25 cellular contexts compared by ENCODE assay signal in genomic region chr7:116788542-116789197, GRCh38.
"Had no signal": no experiment of that assay in that cellular context is flagged by ENCODE, and none has a peak within 500 bp of the region (broad histone marks: within the 10 kb centered on the region; RNA-seq: fewer than 3 reads in every experiment).

No MANE protein-coding gene starts in this region.

- H3K4me1 Mint-ChIP-seq: central memory CD8-positive, alpha-beta T cell; naive thymus-derived CD8-positive, alpha-beta T cell; neural progenitor cell; stimulated activated memory B cell treated with anti-CD40 and anti-IgM and Interleukin-4, amounts not matched to agents 10 μg/mL and 1 μg/mL and 100 μg/mL, for 72 hours had no signal

- H3K27me3 Mint-ChIP-seq: activated naive CD8-positive, alpha-beta T cell; stimulated activated memory B cell treated with anti-CD40 and anti-IgM and Interleukin-4, amounts not matched to agents 10 μg/mL and 1 μg/mL and 100 μg/mL, for 72 hours had no signal

- H3K4me3 Mint-ChIP-seq: activated naive CD8-positive, alpha-beta T cell; activated T-cell treated with anti-CD3 and anti-CD28 coated beads, Interleukin-2, amount 50 U/mL, for 4 hours; central memory CD8-positive, alpha-beta T cell; naive thymus-derived CD8-positive, alpha-beta T cell; neural progenitor cell; stimulated activated memory B cell treated with anti-CD40 and anti-IgM and Interleukin-4, amounts not matched to agents 10 μg/mL and 1 μg/mL and 100 μg/mL, for 72 hours had no signal

- ATAC-seq: activated T-cell treated with anti-CD3 and anti-CD28 coated beads, Interleukin-2, amount 50 U/mL, for 4 hours; naive thymus-derived CD8-positive, alpha-beta T cell; sciatic nerve; stimulated activated memory B cell treated with anti-CD40 and anti-IgM and Interleukin-4, amounts not matched to agents 10 μg/mL and 1 μg/mL and 100 μg/mL, for 72 hours had no signal

- H3K4me1 ChIP-seq: adrenal gland, breast epithelium, colonic mucosa, testis had no signal

- H3K27ac ChIP-seq: adrenal gland, breast epithelium, colonic mucosa, neural progenitor cell, testis had no signal

- DNase-seq: activated CD4-positive, alpha-beta T cell treated with anti-CD3 and anti-CD28 coated beads for 4 hours; activated CD4-positive, alpha-beta T cell treated with anti-CD3 and anti-CD28 coated beads, Interleukin-2, amount 50 U/mL, for 48 hours; activated CD4-positive, CD25-positive, alpha-beta regulatory T cell; activated CD8-positive, alpha-beta memory T cell treated with anti-CD3 and anti-CD28 coated beads, Interleukin-2, amount 50 U/mL, for 48 hours; activated naive CD4-positive, alpha-beta T cell; activated T-cell treated with anti-CD3 and anti-CD28 coated beads, Interleukin-2, amount 50 U/mL, for 4 hours; adrenal gland; colonic mucosa; dorsolateral prefrontal cortex; glutamatergic neuron; hippocampal formation; naive thymus-derived CD8-positive, alpha-beta T cell; posterior cingulate gyrus; small intestine; stimulated activated CD4-positive, alpha-beta T cell treated with anti-CD3 and anti-CD28 coated beads, Interleukin-2, amount 100 ng/mL, for 24 hours; T-helper 9 cell; testis had no signal

- H3K27me3 ChIP-seq: adrenal gland, breast epithelium, colonic mucosa, dorsolateral prefrontal cortex, neural progenitor cell, testis had no signal

- H3K36me3 Mint-ChIP-seq: activated naive CD8-positive, alpha-beta T cell; naive thymus-derived CD8-positive, alpha-beta T cell; neural progenitor cell; stimulated activated memory B cell treated with anti-CD40 and anti-IgM and Interleukin-4, amounts not matched to agents 10 μg/mL and 1 μg/mL and 100 μg/mL, for 72 hours had no signal

- H3K9me3 ChIP-seq: adrenal gland, breast epithelium, colonic mucosa, testis had no signal

- H3K36me3 ChIP-seq: adrenal gland, breast epithelium, colonic mucosa, neural progenitor cell had no signal

- H3K9me3 Mint-ChIP-seq: activated T-cell treated with anti-CD3 and anti-CD28 coated beads, Interleukin-2, amount 50 U/mL, for 4 hours; activated T-helper 2 cell treated with anti-CD3 and anti-CD28 coated beads, Interferon-gamma antibody, Interleukin-2, Interleukin-4, amounts not matched to agents 10 μg/mL and 5 μg/mL and 100 μg/mL, durations not matched to agents 14 hours and 24 hours and 36 hours; central memory CD8-positive, alpha-beta T cell; naive thymus-derived CD8-positive, alpha-beta T cell; neural progenitor cell; stimulated activated memory B cell treated with anti-CD40 and anti-IgM and Interleukin-4, amounts not matched to agents 10 μg/mL and 1 μg/mL and 100 μg/mL, for 72 hours had no signal

- H3K4me3 ChIP-seq: adrenal gland, breast epithelium, colonic mucosa, dorsolateral prefrontal cortex, lung, neural progenitor cell, testis had no signal

- H3K27ac Mint-ChIP-seq: activated naive CD8-positive, alpha-beta T cell; activated T-helper 2 cell treated with anti-CD3 and anti-CD28 coated beads, Interferon-gamma antibody, Interleukin-2, Interleukin-4, amounts not matched to agents 10 μg/mL and 5 μg/mL and 100 μg/mL, durations not matched to agents 14 hours and 24 hours and 36 hours; naive thymus-derived CD8-positive, alpha-beta T cell; neural progenitor cell; stimulated activated memory B cell treated with anti-CD40 and anti-IgM and Interleukin-4, amounts not matched to agents 10 μg/mL and 1 μg/mL and 100 μg/mL, for 72 hours had no signal
